In genomic region chr14:93219103-93219726, GRCh38 we compare ENCODE assay signal across 8 cellular contexts. TPM values are rescaled to one million over a fixed set of nuclear protein-coding genes. Genes with fewer than 3 reads are reported as not detected.
DNase-seq lines count a peak whose midpoint lies in the region; ATAC-seq and TF ChIP-seq lines count a peak whose summit lies in the region.

No MANE protein-coding gene starts in this region.

- H3K9me3 ChIP-seq in gastroesophageal sphincter (no peaks in the 10 kb centered on the region), smooth muscle cell (replicated peaks; ENCODE audit: low read depth) (no peaks in the 10 kb centered on the region)

- no peak overlapping the region for H3K4me2 ChIP-seq in smooth muscle cell

- H4K20me1 ChIP-seq in smooth muscle cell (ENCODE audit: low read depth) = no peaks in the 10 kb centered on the region

- H3K4me1 ChIP-seq in gastroesophageal sphincter = no peaks in the 10 kb centered on the region
- no peaks in the 10 kb centered on the region for H3K4me1 ChIP-seq in smooth muscle cell (ENCODE audit: low read depth)

- CTCF ChIA-PET in activated CD8-positive, alpha-beta T cell treated with anti-CD3 and anti-CD28 coated beads for 36 hours (lab: Charles Lee) = interaction anchor here (0.7 to 1.0 kb wide), 8 partner anchors 10 to 267 kb away, joined by 3 to 10 read pairs (median 4); no protein-coding TSS in a partner anchor

- H3K36me3 ChIP-seq in gastroesophageal sphincter (peaks cover 0 to 100% of the 10 kb centered on the region in 2 donors), smooth muscle cell (ENCODE audit: low read depth) (peaks cover 3% of the 10 kb centered on the region)

- H3K4me1 Mint-ChIP-seq in activated CD8-positive, alpha-beta T cell treated with anti-CD3 and anti-CD28 coated beads for 36 hours (ENCODE audit: low read depth) = peaks cover 6% of the 10 kb centered on the region

- H3K27ac Mint-ChIP-seq in activated CD8-positive, alpha-beta T cell treated with anti-CD3 and anti-CD28 coated beads for 36 hours = no peak overlapping the region

- no peak overlapping the region for H2AFZ ChIP-seq in smooth muscle cell (ENCODE audit: low read depth)

- no peaks in the 10 kb centered on the region for H3K27me3 Mint-ChIP-seq in activated CD8-positive, alpha-beta T cell treated with anti-CD3 and anti-CD28 coated beads for 36 hours

- H3F3A ChIP-seq in smooth muscle cell (ENCODE audit: low read depth) = no peaks in the 10 kb centered on the region

- no peak overlapping the region for H3K27ac ChIP-seq in gastroesophageal sphincter
- no peak overlapping the region for H3K27ac ChIP-seq in smooth muscle cell (ENCODE audit: low read depth)

- WGBS in gastroesophageal sphincter (ENCODE audit: low coverage in 1 of 2), 2 donors = 42 to 45% methylated on average over 3 of the region's 3 CpGs
- 94% methylated on average over 3 of the region's 3 CpGs for WGBS in smooth muscle cell (ENCODE audit: low lambda C conversion rate)

- H3K36me3 Mint-ChIP-seq in activated CD8-positive, alpha-beta T cell treated with anti-CD3 and anti-CD28 coated beads for 36 hours (ENCODE audit: low read depth) = peaks cover 51% of the 10 kb centered on the region

- no peak for TF ChIP-seq EP300 in gastroesophageal sphincter (IDR thresholded peaks at IDR 0.05)

- DNase-seq in activated T-cell treated with anti-CD3 and anti-CD28 coated beads for 1 hour (ENCODE audit: low read depth) (peak; percentile 20), NCI-H446 treated with DMSO at 0.1 percent for 48 hours (lab: John Stamatoyannopoulos, UW) (peak; percentile 59), smooth muscle cell (lab: John Stamatoyannopoulos, UW; ENCODE audit: unreplicated experiment) (no peak), 8988T (no peak)
- no peak for DNase-seq in activated T-cell treated with anti-CD3 and anti-CD28 coated beads, Interleukin-2, amount 50 U/mL, for 48 hours
- peak; percentile 67 for DNase-seq in activated CD8-positive, alpha-beta T cell treated with anti-CD3 and anti-CD28 coated beads for 36 hours

- POLR2A ChIA-PET in activated CD8-positive, alpha-beta T cell treated with anti-CD3 and anti-CD28 coated beads for 36 hours (lab: Charles Lee) = no interaction called here

- ATAC-seq in HG02885 (IDR thresholded peaks at IDR 0.05; ENCODE audit: poor library complexity, unreplicated experiment) (peak; percentile 78), gastroesophageal sphincter (no peak)
- ATAC-seq in activated CD8-positive, alpha-beta T cell treated with anti-CD3 and anti-CD28 coated beads for 36 hours = peak; percentile 74

- no peaks in the 10 kb centered on the region for H3K9me3 Mint-ChIP-seq in activated CD8-positive, alpha-beta T cell treated with anti-CD3 and anti-CD28 coated beads for 36 hours

- H3K27me3 ChIP-seq in gastroesophageal sphincter (no peaks in the 10 kb centered on the region), smooth muscle cell (ENCODE audit: low read depth) (no peaks in the 10 kb centered on the region)

- no peak overlapping the region for H3K9ac ChIP-seq in smooth muscle cell (ENCODE audit: low read depth)

- no peak for TF ChIP-seq POLR2A in gastroesophageal sphincter (IDR thresholded peaks at IDR 0.05)

- H3K4me3 Mint-ChIP-seq in activated CD8-positive, alpha-beta T cell treated with anti-CD3 and anti-CD28 coated beads for 36 hours = no peak overlapping the region

- no peaks in the 10 kb centered on the region for H3K79me2 ChIP-seq in smooth muscle cell (ENCODE audit: low read depth)

- intact Hi-C loops in activated CD8-positive, alpha-beta T cell treated with anti-CD3 and anti-CD28 coated beads for 36 hours (cut with micrococcal nuclease) = no loop called here

- H3K4me3 ChIP-seq in gastroesophageal sphincter = no peak overlapping the region
- no peak overlapping the region for H3K4me3 ChIP-seq in smooth muscle cell

- peak; percentile 64 for TF ChIP-seq CTCF in activated CD8-positive, alpha-beta T cell treated with anti-CD3 and anti-CD28 coated beads for 36 hours (IDR thresholded peaks at IDR 0.05)
- TF ChIP-seq CTCF in gastroesophageal sphincter (IDR thresholded peaks at IDR 0.05) (peak; percentile 13 to 37 (median 14)), smooth muscle cell (IDR thresholded peaks at IDR 0.05; ENCODE audit: borderline replicate concordance, insufficient read depth, poor library complexity, severe bottlenecking) (peak; percentile 36)

RNA-seq across cellular contexts. Expression of gene UBR7, which starts 12.2 kb away (rescaled TPM):
- 10 to 100 TPM; 38.5 to 39.7 TPM for total RNA-seq in activated CD8-positive, alpha-beta T cell treated with anti-CD3 and anti-CD28 coated beads for 36 hours
- total RNA-seq in gastroesophageal sphincter = 10 to 100 TPM; 22.6 to 37.4 (median 27.9) TPM
- 12.8 and 22.7 TPM in 2 replicates for total RNA-seq in smooth muscle cell
- polyA plus RNA-seq in smooth muscle cell = 8.0 and 12.0 TPM in 2 replicates

RNA-seq across cellular contexts. Expression of gene GON7, which starts 12.3 kb away (rescaled TPM):
- 10 to 100 TPM; 15.6 to 16.8 TPM for total RNA-seq in activated CD8-positive, alpha-beta T cell treated with anti-CD3 and anti-CD28 coated beads for 36 hours
- total RNA-seq in gastroesophageal sphincter (10 to 100 TPM; 10.5 to 20.4 (median 14.7) TPM), smooth muscle cell (9.6 and 10.9 TPM in 2 replicates)
- 8.5 and 8.6 TPM in 2 replicates for polyA plus RNA-seq in smooth muscle cell

RNA-seq across cellular contexts. Expression of gene LYSET, which starts 34.1 kb away (rescaled TPM):
- 10 to 100 TPM; 13.6 to 15.5 TPM for total RNA-seq in activated CD8-positive, alpha-beta T cell treated with anti-CD3 and anti-CD28 coated beads for 36 hours
- total RNA-seq in gastroesophageal sphincter (10 to 100 TPM in 3 of 4 donors, 1 to 10 TPM in 1; 8.7 to 16.8 (median 12.9) TPM), smooth muscle cell (5.2 and 7.9 TPM in 2 replicates)
- 9.2 and 17.9 TPM in 2 replicates for polyA plus RNA-seq in smooth muscle cell

RNA-seq across cellular contexts. Expression of gene MOAP1, which starts 34.5 kb away (rescaled TPM):
- 10 to 100 TPM; 19.1 to 19.6 TPM for total RNA-seq in activated CD8-positive, alpha-beta T cell treated with anti-CD3 and anti-CD28 coated beads for 36 hours
- total RNA-seq in gastroesophageal sphincter (10 to 100 TPM; 70.1 to 80.6 (median 72.6) TPM), smooth muscle cell (6.9 and 9.9 TPM in 2 replicates)
- polyA plus RNA-seq in smooth muscle cell = 7.7 and 8.2 TPM in 2 replicates

Comparison
In these comparisons a context has a peak if more than half of its experiments do, and no peak if none do; other contexts are left out.
1. DNase-seq: peak in activated T-cell treated with anti-CD3 and anti-CD28 coated beads for 1 hour (single experiment), NCI-H446 treated with DMSO at 0.1 percent for 48 hours (single experiment) and activated CD8-positive, alpha-beta T cell treated with anti-CD3 and anti-CD28 coated beads for 36 hours (single experiment); none in activated T-cell treated with anti-CD3 and anti-CD28 coated beads, Interleukin-2, amount 50 U/mL, for 48 hours (0 of 2), smooth muscle cell (single experiment) and 8988T (single experiment).
2. Peak in every context shown above with its lines, with median percentiles within 50 percentile points of each other: CTCF ChIP-seq.